In the genomic region with DNA sequence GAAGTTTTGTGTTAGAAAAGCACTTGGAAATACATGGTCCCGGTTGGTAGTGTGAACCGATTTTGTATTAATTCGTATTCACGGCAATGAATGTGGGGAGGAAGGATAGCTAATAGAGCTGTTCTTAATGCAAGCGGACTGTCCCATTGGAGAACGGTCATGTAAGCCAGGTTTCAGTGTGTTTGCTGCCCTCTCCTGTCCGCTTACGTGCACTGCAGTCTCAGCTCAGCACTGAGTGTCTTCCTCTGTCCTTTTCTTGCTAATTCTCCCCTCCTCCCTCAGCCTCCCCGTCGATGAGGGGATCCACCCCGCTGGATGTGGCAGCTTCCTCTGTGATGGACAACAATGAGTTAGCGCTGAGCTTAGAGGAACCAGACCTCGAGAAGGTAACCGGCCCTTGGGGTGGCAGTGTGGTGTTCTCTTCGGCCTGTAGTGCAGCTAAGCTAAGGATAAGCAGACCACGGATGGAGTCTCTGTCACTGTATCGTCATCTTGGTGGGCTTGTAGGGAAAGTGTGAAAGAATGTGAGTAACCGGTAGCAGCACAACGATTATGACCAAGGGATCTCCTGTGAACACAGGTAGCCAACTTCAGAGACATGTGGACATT, we compare ENCODE assay signal across 8 cellular contexts.
DNase-seq lines count a peak whose midpoint lies in the region; FAIRE-seq and TF ChIP-seq lines count a peak whose summit lies in the region.

No MANE protein-coding gene starts in this region.

- H3K4me3 ChIP-seq in GM12875 (ENCODE audit: low read depth, low read length): no peak overlapping the region

- H3K36me3 Mint-ChIP-seq in activated T-helper 1 cell treated with anti-CD3 and anti-CD28 coated beads, Interleukin-12 subunit alpha, Interleukin-12 subunit beta, Interleukin-2, Interleukin-4 antibody, amounts not matched to agents 30 ng/mL and 10 ng/mL and 1 ng/mL, durations not matched to agents 14 hours and 24 hours and 36 hours (ENCODE audit: low read depth): no peaks in the 10 kb centered on the region

- FAIRE-seq in RCC 7860 (lab: Jason Lieb, UNC): no peak

- intact Hi-C loops in activated T-helper 1 cell treated with anti-CD3 and anti-CD28 coated beads, Interleukin-12 subunit alpha, Interleukin-12 subunit beta, Interleukin-2, Interleukin-4 antibody, amounts not matched to agents 30 ng/mL and 10 ng/mL and 1 ng/mL, durations not matched to agents 14 hours and 24 hours and 36 hours (cut with micrococcal nuclease): loop anchor here (1.0 kb wide), 1 partner anchor 614 kb away; no protein-coding TSS in a partner anchor

- no peaks in the 10 kb centered on the region for H3K4me1 Mint-ChIP-seq in activated T-helper 1 cell treated with anti-CD3 and anti-CD28 coated beads, Interleukin-12 subunit alpha, Interleukin-12 subunit beta, Interleukin-2, Interleukin-4 antibody, amounts not matched to agents 30 ng/mL and 10 ng/mL and 1 ng/mL, durations not matched to agents 14 hours and 24 hours and 36 hours (ENCODE audit: low read depth)

- no peak overlapping the region for H3K4me3 Mint-ChIP-seq in activated T-helper 1 cell treated with anti-CD3 and anti-CD28 coated beads, Interleukin-12 subunit alpha, Interleukin-12 subunit beta, Interleukin-2, Interleukin-4 antibody, amounts not matched to agents 30 ng/mL and 10 ng/mL and 1 ng/mL, durations not matched to agents 14 hours and 24 hours and 36 hours

- TF ChIP-seq CTCF in GM12875 (IDR thresholded peaks at IDR 0.05; ENCODE audit: borderline replicate concordance, insufficient read depth, low read depth, low read length): peak; percentile 96

- DNase-seq in A172 (ENCODE audit: low spot score): peak; percentile 68
- DNase-seq in HPDE6-E6E7 (ENCODE audit: extremely low spot score): peak; percentile 40
- DNase-seq in RCC 7860 (ENCODE audit: low spot score): peak; percentile 59
- peak; percentile 12 for DNase-seq in activated T-helper 1 cell treated with anti-CD3 and anti-CD28 coated beads, Interleukin-12 subunit alpha, Interleukin-12 subunit beta, Interleukin-2, Interleukin-4 antibody, amounts not matched to agents 30 ng/mL and 10 ng/mL and 1 ng/mL, durations not matched to agents 14 hours and 24 hours and 36 hours (ENCODE audit: low spot score)
- peak; percentile 68 for DNase-seq in fibroblast of the conjunctiva (ENCODE audit: low read depth)
- DNase-seq in non-pigmented ciliary epithelial cell (ENCODE audit: low read depth): peak; percentile 56
- DNase-seq in substantia nigra (lab: John Stamatoyannopoulos, UW): peak in 43 of 49 donors; percentile 2 to 66 (median 41)

- no peak overlapping the region for H3K27ac Mint-ChIP-seq in activated T-helper 1 cell treated with anti-CD3 and anti-CD28 coated beads, Interleukin-12 subunit alpha, Interleukin-12 subunit beta, Interleukin-2, Interleukin-4 antibody, amounts not matched to agents 30 ng/mL and 10 ng/mL and 1 ng/mL, durations not matched to agents 14 hours and 24 hours and 36 hours

- no peak overlapping the region for H3K27ac ChIP-seq in substantia nigra (ENCODE audit: low read depth, low read length, poor library complexity, severe bottlenecking)

- H3K27me3 Mint-ChIP-seq in activated T-helper 1 cell treated with anti-CD3 and anti-CD28 coated beads, Interleukin-12 subunit alpha, Interleukin-12 subunit beta, Interleukin-2, Interleukin-4 antibody, amounts not matched to agents 30 ng/mL and 10 ng/mL and 1 ng/mL, durations not matched to agents 14 hours and 24 hours and 36 hours (ENCODE audit: insufficient read depth): peaks cover 2% of the 10 kb centered on the region

- no peaks in the 10 kb centered on the region for H3K9me3 Mint-ChIP-seq in activated T-helper 1 cell treated with anti-CD3 and anti-CD28 coated beads, Interleukin-12 subunit alpha, Interleukin-12 subunit beta, Interleukin-2, Interleukin-4 antibody, amounts not matched to agents 30 ng/mL and 10 ng/mL and 1 ng/mL, durations not matched to agents 14 hours and 24 hours and 36 hours

Comparison
In these comparisons a context has a peak if more than half of its experiments do, and no peak if none do; other contexts are left out.
1. DNase-seq: peak in every context shown above with its lines; median percentile 68 in A172; 68 in fibroblast of the conjunctiva; 59 in RCC 7860; 56 in non-pigmented ciliary epithelial cell; 41 in substantia nigra; 40 in HPDE6-E6E7; 12 in activated T-helper 1 cell treated with anti-CD3 and anti-CD28 coated beads, Interleukin-12 subunit alpha, Interleukin-12 subunit beta, Interleukin-2, Interleukin-4 antibody, amounts not matched to agents 30 ng/mL and 10 ng/mL and 1 ng/mL, durations not matched to agents 14 hours and 24 hours and 36 hours.